Comparison of ENCODE assay signal across 5 cellular contexts in the genomic region with DNA sequence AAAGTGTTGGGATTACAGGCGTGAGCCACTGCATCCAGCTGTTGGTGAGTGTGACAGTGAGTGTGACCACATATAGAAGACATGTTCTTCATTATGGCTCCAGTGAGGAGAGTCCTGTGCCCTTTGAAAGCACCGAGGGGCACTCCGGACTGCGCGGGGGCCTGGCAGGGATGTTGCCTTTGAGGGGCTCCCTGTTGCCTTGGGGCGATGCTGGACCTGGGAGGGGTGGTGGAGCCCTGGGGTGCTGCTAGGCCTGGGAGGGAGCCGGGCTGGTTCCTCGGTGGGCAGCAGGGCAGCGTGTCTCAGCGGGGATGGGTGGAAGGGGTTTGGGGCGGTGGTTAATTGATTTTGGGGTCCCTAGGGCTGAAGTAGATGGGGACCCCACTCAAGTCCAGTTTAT. TPM values are rescaled to one million over a fixed set of nuclear protein-coding genes. Genes with fewer than 3 reads are reported as not detected.
"Had no signal": no experiment of that assay in that cellular context is flagged by ENCODE, and none has a peak within 500 bp of the region (broad histone marks: within the 10 kb centered on the region; RNA-seq: fewer than 3 reads in every experiment).

No MANE protein-coding gene starts in this region.

- ATAC-seq: GM23338, K562 had no signal

- H2AFZ ChIP-seq: GM23338 had no signal

- H3K27ac Mint-ChIP-seq: GM23338 had no signal

- H3K4me2 ChIP-seq: GM23338 had no signal

- H3K4me3 ChIP-seq: GM23338, K562 had no signal

- H3K4me1 Mint-ChIP-seq: GM23338 had no signal

- H3K4me3 Mint-ChIP-seq: GM23338 had no signal

- DNase-seq: HCEC 1CT, IMR-90 had no signal

RNA-seq across cellular contexts. Expression of gene CFAP74, which starts 25.5 kb away (rescaled TPM):
- total RNA-seq: GM23338, HT-29, IMR-90 had no signal
- polyA plus RNA-seq: IMR-90 had no signal

RNA-seq across cellular contexts. Expression of gene GABRD, which starts 41.0 kb away (rescaled TPM):
- total RNA-seq: HT-29, IMR-90 had no signal
- polyA plus RNA-seq: IMR-90, K562 had no signal
